ENCODE assay signal across 14 cellular contexts in genomic region chr3:54863806-54864205, GRCh38.
DNase-seq lines count a peak whose midpoint lies in the region; ATAC-seq and TF ChIP-seq lines count a peak whose summit lies in the region.
"Had no signal": no experiment of that assay in that cellular context is flagged by ENCODE, and none has a peak within 500 bp of the region (broad histone marks: within the 10 kb centered on the region; RNA-seq: fewer than 3 reads in every experiment).

No MANE protein-coding gene starts in this region.

- H3K4me1 Mint-ChIP-seq in WTC11 (peaks cover 30% of the 10 kb centered on the region), nephron progenitor cell (peaks cover 29% of the 10 kb centered on the region)
- H3K4me1 Mint-ChIP-seq in stimulated activated memory B cell treated with anti-CD40 and anti-IgM and Interleukin-4, amounts not matched to agents 10 μg/mL and 1 μg/mL and 100 μg/mL, for 72 hours = no peaks in the 10 kb centered on the region
- H3K4me1 Mint-ChIP-seq: CD4-positive, CD25-positive, alpha-beta regulatory T cell had no signal

- no TSS peak for BruUV-seq in IMR-90 (replicated peaks; lab: Mats Ljungman, UMichigan)

- peaks cover 18% of the 10 kb centered on the region; the same call in 1 of the 2 replicates for H3K9me1 ChIP-seq in IMR-90 (ENCODE audit: insufficient read depth, low read length)

- dilution Hi-C loops in IMR-90 (cut with HindIII; ENCODE audit: low sequenced_read_pairs, unreplicated experiment) = no loop called here

- 0 out of 3 replicates have a peak overlapping the region, but pooled peaks have one; percentile 66 for H2BK15ac ChIP-seq in IMR-90 (ENCODE audit: low read depth, low read length)

- H3K79me2 ChIP-seq in smooth muscle cell (ENCODE audit: low read depth) = no peaks in the 10 kb centered on the region

- H2BK20ac ChIP-seq in IMR-90 (ENCODE audit: low read depth, low read length) = no peak overlapping the region; the same call in 1 of the 2 replicates

- no peak overlapping the region for H4K8ac ChIP-seq in IMR-90 (ENCODE audit: low read depth in 2 of 2, low read length in 2 of 2)

- H2BK5ac ChIP-seq in IMR-90 (ENCODE audit: low read depth, low read length, poor library complexity, severe bottlenecking) = no peak overlapping the region

- H2BK120ac ChIP-seq in IMR-90 (ENCODE audit: low read depth, low read length) = peak overlapping the region; percentile 42

- TF ChIP-seq POLR2A in IMR-90 (IDR thresholded peaks at IDR 0.05; ENCODE audit: low read depth, low read length) = no peak

- no peak for TF ChIP-seq CTCF in IMR-90 (conservative IDR thresholded peaks at IDR 0.05; ENCODE audit: low read depth, low read length)
- no peak for TF ChIP-seq CTCF in WTC11 (IDR thresholded peaks at IDR 0.05)
- TF ChIP-seq CTCF in nephron progenitor cell (IDR thresholded peaks at IDR 0.05) = no peak
- no peak for TF ChIP-seq CTCF in smooth muscle cell (IDR thresholded peaks at IDR 0.05; ENCODE audit: borderline replicate concordance, insufficient read depth, poor library complexity, severe bottlenecking)

- H3K18ac ChIP-seq in IMR-90 (ENCODE audit: low read depth, low read length) = no peak overlapping the region

- H4K20me1 ChIP-seq in IMR-90 (ENCODE audit: insufficient read depth, low read length) (no peaks in the 10 kb centered on the region), smooth muscle cell (ENCODE audit: low read depth) (no peaks in the 10 kb centered on the region)

- H3K4me2 ChIP-seq in IMR-90 (ENCODE audit: low read depth, low read length) (no peak overlapping the region), smooth muscle cell (peak overlapping the region; percentile 73)

- intact Hi-C loops in IMR-90 (cut with micrococcal nuclease) = no loop called here

- 100% methylated on average over 2 of the region's 4 CpGs; no CpG with 5 or more reads in 1 of the 2 experiments for WGBS in IMR-90 (ENCODE audit: extremely low coverage in 2 of 2, insufficient read length in 1 of 2), 2 experiments
- WGBS in smooth muscle cell (ENCODE audit: low lambda C conversion rate) = 62% methylated on average over 4 of the region's 4 CpGs

- no peak overlapping the region for H3K4me3 Mint-ChIP-seq in WTC11
- H3K4me3 Mint-ChIP-seq in nephron progenitor cell = no peak overlapping the region
- no peak overlapping the region for H3K4me3 Mint-ChIP-seq in stimulated activated memory B cell treated with anti-CD40 and anti-IgM and Interleukin-4, amounts not matched to agents 10 μg/mL and 1 μg/mL and 100 μg/mL, for 72 hours
- H3K4me3 Mint-ChIP-seq: CD4-positive, CD25-positive, alpha-beta regulatory T cell had no signal

- no peak overlapping the region; the same call in 1 of the 2 replicates for H4K91ac ChIP-seq in IMR-90 (ENCODE audit: insufficient read depth, low read depth, low read length)

- H3K56ac ChIP-seq in IMR-90 (ENCODE audit: extremely low read depth, insufficient read depth, low read length) = no peak overlapping the region

- in situ Hi-C loops in IMR-90 (cut with MboI; ENCODE audit: low sequenced_read_pairs) = loop anchor here (10.0 to 25.0 kb wide), 2 partner anchors 398 to 861 kb away; no protein-coding TSS in a partner anchor

- H3K4me3 ChIP-seq in IMR-90 (ENCODE audit: insufficient read depth, low read depth, low read length) (no peak overlapping the region), smooth muscle cell (no peak overlapping the region)

- no peak overlapping the region for H3K9ac ChIP-seq in IMR-90 (ENCODE audit: low read depth, low read length)
- no peak overlapping the region for H3K9ac ChIP-seq in smooth muscle cell (ENCODE audit: low read depth)

- no peak overlapping the region for H2AK9ac ChIP-seq in IMR-90 (replicated peaks; ENCODE audit: low read depth, low read length, poor library complexity)

- H3K4me1 ChIP-seq in IMR-90 (ENCODE audit: control insufficient read depth, insufficient read depth, low read length) (peaks cover 3% of the 10 kb centered on the region; the same call in 1 of the 2 replicates), smooth muscle cell (ENCODE audit: low read depth) (peaks cover 9% of the 10 kb centered on the region)
- H3K4me1 ChIP-seq: BE2C had no signal

- H2AK5ac ChIP-seq in IMR-90 (ENCODE audit: low read depth, low read length) = peak overlapping the region; percentile 21; the same call in 1 of the 2 replicates

- H3K27ac ChIP-seq in IMR-90 (ENCODE audit: insufficient read depth, low read length) = no peak overlapping the region
- H3K27ac ChIP-seq in smooth muscle cell (ENCODE audit: low read depth) = peak overlapping the region; percentile 66
- H3K27ac ChIP-seq: HL-60 had no signal

- H3K79me1 ChIP-seq in IMR-90 (ENCODE audit: low read depth in 1 of 2, low read length in 2 of 2) = no peaks in the 10 kb centered on the region

- H3K27me3 Mint-ChIP-seq in WTC11 (ENCODE audit: low read depth) (no peaks in the 10 kb centered on the region), nephron progenitor cell (ENCODE audit: low read depth, poor library complexity) (peaks cover 8% of the 10 kb centered on the region)
- H3K27me3 Mint-ChIP-seq in stimulated activated memory B cell treated with anti-CD40 and anti-IgM and Interleukin-4, amounts not matched to agents 10 μg/mL and 1 μg/mL and 100 μg/mL, for 72 hours = no peaks in the 10 kb centered on the region
- H3K27me3 Mint-ChIP-seq: CD4-positive, CD25-positive, alpha-beta regulatory T cell had no signal

- no peak overlapping the region for H4K5ac ChIP-seq in IMR-90 (ENCODE audit: low read depth, low read length)

- H3K36me3 ChIP-seq in IMR-90 (ENCODE audit: control insufficient read depth, insufficient read depth, low read length) (no peaks in the 10 kb centered on the region), smooth muscle cell (ENCODE audit: low read depth) (no peaks in the 10 kb centered on the region)
- H3K36me3 ChIP-seq: BE2C had no signal

- POLR2A ChIA-PET in IMR-90 (lab: Charles Lee; ENCODE audit: unreplicated experiment) = no interaction called here
- POLR2A ChIA-PET in WTC11 (lab: Charles Lee) = interaction anchor here (0.7 kb wide), 1 partner anchor 45 kb away, joined by 4 read pairs; no protein-coding TSS in a partner anchor

- ATAC-seq in IMR-90 (ENCODE audit: low read depth) = no peak
- no peak for ATAC-seq in WTC11
- ATAC-seq in HG03108 (IDR thresholded peaks at IDR 0.05; ENCODE audit: unreplicated experiment) = no peak
- no peak for ATAC-seq in stimulated activated memory B cell treated with anti-CD40 and anti-IgM and Interleukin-4, amounts not matched to agents 10 μg/mL and 1 μg/mL and 100 μg/mL, for 72 hours
- ATAC-seq: HCT116 had no signal

- peak overlapping the region; percentile 84; the same call in 1 of the 2 replicates for H3K27ac Mint-ChIP-seq in WTC11
- H3K27ac Mint-ChIP-seq in nephron progenitor cell = peak overlapping the region; percentile 21
- no peak overlapping the region for H3K27ac Mint-ChIP-seq in stimulated activated memory B cell treated with anti-CD40 and anti-IgM and Interleukin-4, amounts not matched to agents 10 μg/mL and 1 μg/mL and 100 μg/mL, for 72 hours
- H3K27ac Mint-ChIP-seq: CD4-positive, CD25-positive, alpha-beta regulatory T cell had no signal

- no peaks in the 10 kb centered on the region for H3F3A ChIP-seq in smooth muscle cell (ENCODE audit: low read depth)

- H3K9me3 Mint-ChIP-seq in WTC11 (no peaks in the 10 kb centered on the region), nephron progenitor cell (no peaks in the 10 kb centered on the region)
- H3K9me3 Mint-ChIP-seq in stimulated activated memory B cell treated with anti-CD40 and anti-IgM and Interleukin-4, amounts not matched to agents 10 μg/mL and 1 μg/mL and 100 μg/mL, for 72 hours = no peaks in the 10 kb centered on the region

- H2AFZ ChIP-seq in IMR-90 (replicated peaks; ENCODE audit: low read length, poor library complexity) (no peak overlapping the region), smooth muscle cell (ENCODE audit: low read depth) (no peak overlapping the region)

- TF ChIP-seq RAD21 in IMR-90 (IDR thresholded peaks at IDR 0.05; ENCODE audit: low read length) = no peak

- H3K4ac ChIP-seq in IMR-90 (ENCODE audit: low read depth, low read length) = 0 out of 2 replicates have a peak overlapping the region, but pooled peaks have one; percentile 30

- H3K27me3 ChIP-seq in IMR-90 (ENCODE audit: control insufficient read depth, insufficient read depth, low read length) (no peaks in the 10 kb centered on the region), smooth muscle cell (ENCODE audit: low read depth) (no peaks in the 10 kb centered on the region)
- H3K27me3 ChIP-seq: BE2C had no signal

- H3K9me3 ChIP-seq in IMR-90 (ENCODE audit: control insufficient read depth, insufficient read depth, low read length) = no peaks in the 10 kb centered on the region
- no peaks in the 10 kb centered on the region for H3K9me3 ChIP-seq in smooth muscle cell (replicated peaks; ENCODE audit: low read depth)
- H3K9me3 ChIP-seq: BE2C had no signal

- H3K14ac ChIP-seq in IMR-90 (replicated peaks; ENCODE audit: low read depth, low read length) = no peak overlapping the region

- CTCF ChIA-PET in IMR-90 (lab: Yijun Ruan, JAX) (no interaction called here), WTC11 (lab: Charles Lee) (no interaction called here)

- H3K36me3 Mint-ChIP-seq in WTC11 (no peaks in the 10 kb centered on the region), nephron progenitor cell (ENCODE audit: low read depth) (no peaks in the 10 kb centered on the region)
- no peaks in the 10 kb centered on the region for H3K36me3 Mint-ChIP-seq in stimulated activated memory B cell treated with anti-CD40 and anti-IgM and Interleukin-4, amounts not matched to agents 10 μg/mL and 1 μg/mL and 100 μg/mL, for 72 hours
- H3K36me3 Mint-ChIP-seq: CD4-positive, CD25-positive, alpha-beta regulatory T cell had no signal

- DNase-seq in IMR-90 (no peak), WTC11 (ENCODE audit: low spot score) (no peak), nephron progenitor cell (no peak), smooth muscle cell (lab: John Stamatoyannopoulos, UW; ENCODE audit: unreplicated experiment) (no peak), AG08396 (ENCODE audit: low spot score) (no peak), NCI-H1417 treated with DMSO at 0.1 percent for 48 hours (lab: John Stamatoyannopoulos, UW) (no peak)
- DNase-seq: BE2C; Calu3; CD4-positive, CD25-positive, alpha-beta regulatory T cell; DMS 273 treated with DMSO at 0.1 percent for 48 hours had no signal

- H3K23ac ChIP-seq in IMR-90 (ENCODE audit: low read depth, low read length) = 0 out of 2 replicates have a peak overlapping the region, but pooled peaks have one; percentile 43

TF ChIP-seq in IMR-90, 13 proteins besides CTCF, POLR2A, EP300 and RAD21 (continues in another document):
- no peak for TF ChIP-seq CEBPB (IDR thresholded peaks at IDR 0.05; ENCODE audit: low read depth, low read length)
- TF ChIP-seq RFX5 (IDR thresholded peaks at IDR 0.05; ENCODE audit: low read depth, low read length) = no peak
- TF ChIP-seq MAFK (IDR thresholded peaks at IDR 0.05; ENCODE audit: low read depth, low read length) = no peak
- no peak for TF ChIP-seq FOS (IDR thresholded peaks at IDR 0.05; ENCODE audit: low read depth, low read length)

TF ChIP-seq in WTC11, 78 proteins besides CTCF, POLR2A, EP300 and RAD21 (continues in another document):
- no peak for TF ChIP-seq TCF7 (CRISPR knock-in tag; IDR thresholded peaks at IDR 0.05; ENCODE audit: low read depth)
